24 cellular contexts compared by ENCODE assay signal in the genomic region with DNA sequence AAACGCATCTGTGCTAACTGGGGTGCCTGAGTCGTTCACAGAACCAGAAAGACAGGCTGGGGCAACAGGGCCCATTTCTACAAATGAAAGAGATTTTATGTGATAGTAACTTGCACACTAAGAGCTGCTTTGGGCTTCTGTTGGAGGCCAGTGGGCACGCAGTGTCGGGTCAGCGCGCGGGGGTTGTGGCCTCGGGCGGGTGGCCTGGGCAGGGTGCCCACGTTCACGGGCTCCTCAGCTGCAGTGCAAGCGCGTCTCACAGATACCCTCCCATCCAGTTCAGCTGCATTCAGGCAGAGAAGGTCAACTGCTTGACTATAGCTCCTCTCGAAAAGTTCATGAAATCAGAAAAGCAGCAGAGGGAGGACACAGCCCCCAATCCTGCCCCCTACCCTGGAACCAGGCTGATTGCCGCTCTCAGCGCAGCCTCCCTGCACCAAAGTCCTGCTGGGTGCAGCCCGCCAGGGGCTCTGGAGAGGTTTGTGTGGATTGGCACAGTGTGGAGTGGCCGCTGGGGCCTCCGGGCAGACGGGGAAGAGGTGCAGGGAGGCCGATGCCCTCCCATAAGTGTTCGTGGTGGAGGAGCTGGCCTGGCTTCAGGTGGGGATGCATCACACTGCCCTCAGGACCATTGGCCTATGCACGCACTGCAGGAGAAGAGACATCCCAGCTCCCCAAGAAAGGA.
"Had no signal": no experiment of that assay in that cellular context is flagged by ENCODE, and none has a peak within 500 bp of the region (broad histone marks: within the 10 kb centered on the region; RNA-seq: fewer than 3 reads in every experiment).

No MANE protein-coding gene starts in this region.

- H3K27ac Mint-ChIP-seq: memory B cell, natural killer cell, progenitor cell of endocrine pancreas had no signal

- H3K4me1 Mint-ChIP-seq: memory B cell; natural killer cell; stimulated activated naive CD8-positive, alpha-beta T cell treated with anti-CD3 and anti-CD28 coated beads, Interleukin-15, amount 100 ng/mL, for 72 hours had no signal

- H3K36me3 Mint-ChIP-seq: memory B cell, natural killer cell had no signal

- H3K4me3 Mint-ChIP-seq: memory B cell; natural killer cell; stimulated activated naive CD8-positive, alpha-beta T cell treated with anti-CD3 and anti-CD28 coated beads, Interleukin-15, amount 100 ng/mL, for 72 hours had no signal

- DNase-seq: dermis blood vessel endothelial cell; effector memory CD4-positive, alpha-beta T cell; foreskin keratinocyte; heart left ventricle; hippocampal formation; kidney glomerular epithelial cell; left colon; left ventricle myocardium inferior; natural killer cell; stimulated activated naive CD4-positive, alpha-beta T cell; stimulated activated naive CD8-positive, alpha-beta T cell treated with anti-CD3 and anti-CD28 coated beads, Interleukin-15, amount 100 ng/mL, for 72 hours; transverse colon had no signal

- H3K27ac ChIP-seq: coronary artery, esophagus muscularis mucosa, foreskin keratinocyte, gastroesophageal sphincter, heart left ventricle, left ventricle myocardium inferior, neutrophil, pancreas, right atrium auricular region, suprapubic skin, transverse colon, vagina had no signal

- H3K36me3 ChIP-seq: esophagus muscularis mucosa, gastroesophageal sphincter, heart left ventricle, left ventricle myocardium inferior, neutrophil, pancreas, right atrium auricular region, suprapubic skin, transverse colon, vagina had no signal

- H3K4me3 ChIP-seq: coronary artery, esophagus muscularis mucosa, gastroesophageal sphincter, heart left ventricle, left ventricle myocardium inferior, lung, pancreas, right atrium auricular region, suprapubic skin, transverse colon, vagina had no signal

- H3K27me3 Mint-ChIP-seq: memory B cell had no signal

- H3K4me1 ChIP-seq: esophagus muscularis mucosa, foreskin keratinocyte, gastroesophageal sphincter, heart left ventricle, left ventricle myocardium inferior, pancreas, right atrium auricular region, suprapubic skin, transverse colon, vagina had no signal

- ATAC-seq: foreskin keratinocyte; gastroesophageal sphincter; heart left ventricle; left colon; natural killer cell; pancreas; sciatic nerve; stimulated activated naive CD8-positive, alpha-beta T cell treated with anti-CD3 and anti-CD28 coated beads, Interleukin-15, amount 100 ng/mL, for 72 hours had no signal

- H3K27me3 ChIP-seq: foreskin keratinocyte, neutrophil, right atrium auricular region, transverse colon, vagina had no signal

- H3K9me3 ChIP-seq: esophagus muscularis mucosa, gastroesophageal sphincter, heart left ventricle, left ventricle myocardium inferior, pancreas, right atrium auricular region, suprapubic skin, transverse colon, vagina had no signal

- H3K9me3 Mint-ChIP-seq: memory B cell; natural killer cell; stimulated activated naive CD8-positive, alpha-beta T cell treated with anti-CD3 and anti-CD28 coated beads, Interleukin-15, amount 100 ng/mL, for 72 hours had no signal
